Comparison of ENCODE assay signal across 36 cellular contexts in the genomic region with DNA sequence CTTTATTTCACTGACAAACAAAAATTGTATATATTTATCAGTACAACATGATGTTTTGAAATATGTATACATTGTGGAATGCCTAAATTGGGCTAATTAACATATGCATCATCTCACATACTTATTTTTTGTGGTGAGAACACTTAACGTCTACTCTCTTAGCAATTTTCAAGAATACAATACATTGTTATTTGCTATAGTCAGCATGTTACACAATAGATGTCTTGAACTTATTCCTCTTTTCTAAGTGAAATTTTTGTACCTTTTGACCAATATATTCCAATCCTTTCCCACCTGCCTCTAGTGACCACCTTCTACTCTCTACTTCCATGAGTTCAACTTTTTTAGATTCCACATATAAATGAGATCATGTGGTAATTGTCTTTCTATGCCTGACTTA. TPM values are rescaled to one million over a fixed set of nuclear protein-coding genes. Genes with fewer than 3 reads are reported as not detected.
DNase-seq lines count a peak whose midpoint lies in the region; ATAC-seq, FAIRE-seq and TF ChIP-seq lines count a peak whose summit lies in the region.
"Had no signal": no experiment of that assay in that cellular context is flagged by ENCODE, and none has a peak within 500 bp of the region (broad histone marks: within the 10 kb centered on the region; RNA-seq: fewer than 3 reads in every experiment).

No MANE protein-coding gene starts in this region.

- no peak overlapping the region for H3K18ac ChIP-seq in IMR-90 (ENCODE audit: low read depth, low read length)

- no peak overlapping the region for H2AK5ac ChIP-seq in IMR-90 (ENCODE audit: low read depth, low read length)

- H3K14ac ChIP-seq in IMR-90 (replicated peaks; ENCODE audit: low read depth, low read length) = no peak overlapping the region

- POLR2A ChIA-PET in HepG2 (lab: Yijun Ruan, JAX) (no interaction called here), A549 (lab: Yijun Ruan, JAX) (no interaction called here), IMR-90 (lab: Charles Lee; ENCODE audit: unreplicated experiment) (no interaction called here), K562 (lab: Yijun Ruan, JAX) (no interaction called here)

- H2BK20ac ChIP-seq in IMR-90 (ENCODE audit: low read depth, low read length) = no peak overlapping the region

- no peak for TF ChIP-seq RAD21 in HepG2 (CRISPR knock-in tag; IDR thresholded peaks at IDR 0.05)
- no peak for TF ChIP-seq RAD21 in A549 (conservative IDR thresholded peaks at IDR 0.05 in 1 of 2, IDR thresholded peaks at IDR 0.05 in 1 of 2)
- TF ChIP-seq RAD21 in IMR-90 (IDR thresholded peaks at IDR 0.05; ENCODE audit: low read length) = no peak
- TF ChIP-seq RAD21 in K562 (CRISPR knock-in tag; conservative IDR thresholded peaks at IDR 0.05 in 1 of 2, IDR thresholded peaks at IDR 0.05 in 1 of 2) = no peak

- TF ChIP-seq POLR2A in HepG2 (IDR thresholded peaks at IDR 0.05; ENCODE audit: insufficient read depth in 1 of 2, low read depth in 2 of 2, low read length in 2 of 2) = no peak
- no peak for TF ChIP-seq POLR2A in right lobe of liver (IDR thresholded peaks at IDR 0.05)
- TF ChIP-seq POLR2A in A549 (IDR thresholded peaks at IDR 0.05; ENCODE audit: low read length) = no peak
- no peak for TF ChIP-seq POLR2A in IMR-90 (IDR thresholded peaks at IDR 0.05; ENCODE audit: low read depth, low read length)
- no peak for TF ChIP-seq POLR2A in K562 (conservative IDR thresholded peaks at IDR 0.05)

- no peaks in the 10 kb centered on the region for H4K20me1 ChIP-seq in HepG2 (ENCODE audit: insufficient read depth, low read length)
- H4K20me1 ChIP-seq in IMR-90 (ENCODE audit: insufficient read depth, low read length) = no peaks in the 10 kb centered on the region
- H4K20me1 ChIP-seq in K562 (replicated peaks; ENCODE audit: control insufficient read depth, insufficient read depth, low read length) = no peaks in the 10 kb centered on the region
- H4K20me1 ChIP-seq: BLaER1; BLaER1 treated with 17β-estradiol and CSF1 and Interleukin-3, amounts not matched to agents 10 nM and 100 nM had no signal

- H2AFZ ChIP-seq in HepG2 (ENCODE audit: low read length) (no peak overlapping the region), IMR-90 (replicated peaks; ENCODE audit: low read length, poor library complexity) (no peak overlapping the region), K562 (ENCODE audit: low read depth, low read length) (no peak overlapping the region)

- H3K27ac Mint-ChIP-seq in activated naive CD4-positive, alpha-beta T cell treated with anti-CD3 and anti-CD28 coated beads, Interleukin-2, amount 50 U/mL, for 72 hours = no peak overlapping the region
- H3K27ac Mint-ChIP-seq: B cell; CD14-positive monocyte; CD4-positive, alpha-beta memory T cell; CD4-positive, alpha-beta T cell; CD4-positive, CD25-positive, alpha-beta regulatory T cell; CD8-positive, alpha-beta memory T cell; CD8-positive, alpha-beta T cell had no signal

- no peak overlapping the region for H3K23ac ChIP-seq in IMR-90 (ENCODE audit: low read depth, low read length)

- no peaks in the 10 kb centered on the region for H3K36me3 Mint-ChIP-seq in activated naive CD4-positive, alpha-beta T cell treated with anti-CD3 and anti-CD28 coated beads, Interleukin-2, amount 50 U/mL, for 72 hours
- H3K36me3 Mint-ChIP-seq: CD14-positive monocyte; CD4-positive, alpha-beta memory T cell; CD4-positive, CD25-positive, alpha-beta regulatory T cell; CD8-positive, alpha-beta T cell had no signal

- dilution Hi-C loops in IMR-90 (cut with HindIII; ENCODE audit: low sequenced_read_pairs, unreplicated experiment) = no loop called here

- no peaks in the 10 kb centered on the region for H3K4me1 ChIP-seq in HepG2 (ENCODE audit: insufficient read depth, low read length)
- no peaks in the 10 kb centered on the region for H3K4me1 ChIP-seq in right lobe of liver
- no peaks in the 10 kb centered on the region for H3K4me1 ChIP-seq in A549
- H3K4me1 ChIP-seq in IMR-90 (ENCODE audit: control insufficient read depth, insufficient read depth, low read length) = no peaks in the 10 kb centered on the region
- H3K4me1 ChIP-seq in K562 (replicated peaks in 1 of 2; ENCODE audit: control insufficient read depth in 2 of 2, insufficient read depth in 2 of 2, low read length in 2 of 2) = no peaks in the 10 kb centered on the region
- no peaks in the 10 kb centered on the region for H3K4me1 ChIP-seq in left lung
- H3K4me1 ChIP-seq: BE2C; BLaER1; BLaER1 treated with 17β-estradiol and CSF1 and Interleukin-3, amounts not matched to agents 10 nM and 100 nM; Caco-2 had no signal

- no peaks in the 10 kb centered on the region for H3K27me3 ChIP-seq in HepG2 (ENCODE audit: control insufficient read depth in 1 of 2, insufficient read depth in 2 of 2, low read length in 2 of 2)
- no peaks in the 10 kb centered on the region for H3K27me3 ChIP-seq in right lobe of liver
- H3K27me3 ChIP-seq in IMR-90 (ENCODE audit: control insufficient read depth, insufficient read depth, low read length) = no peaks in the 10 kb centered on the region
- no peaks in the 10 kb centered on the region for H3K27me3 ChIP-seq in K562 (ENCODE audit: control insufficient read depth in 2 of 2, insufficient read depth in 2 of 2, low read length in 2 of 2)
- H3K27me3 ChIP-seq in left lung = no peaks in the 10 kb centered on the region
- H3K27me3 ChIP-seq: BLaER1; BLaER1 treated with 17β-estradiol and CSF1 and Interleukin-3, amounts not matched to agents 10 nM and 100 nM had no signal

- in situ Hi-C loops in HepG2 (cut with HindIII; ENCODE audit: extremely low pct_ligation_motif_present, low pct_unique_long_range_greater_than_20kb) = no loop called here
- in situ Hi-C loops in IMR-90 (cut with MboI; ENCODE audit: low sequenced_read_pairs) = loop anchor here (25.0 kb wide), 1 partner anchor 649 kb away; no protein-coding TSS in a partner anchor
- in situ Hi-C loops in K562 (cut with MboI) = no loop called here

- TF ChIP-seq EP300 in HepG2 (IDR thresholded peaks at IDR 0.05; ENCODE audit: low read depth in 2 of 2, low read length in 2 of 2) (no peak), HepG2 (CRISPR knock-in tag; IDR thresholded peaks at IDR 0.05; ENCODE audit: borderline replicate concordance) (no peak), A549 (IDR thresholded peaks at IDR 0.05) (no peak), K562 (IDR thresholded peaks at IDR 0.05; ENCODE audit: low read length) (no peak)

- no peak for FAIRE-seq in HepG2 (lab: Jason Lieb, UNC)
- FAIRE-seq in A549 (lab: Jason Lieb, UNC) = peak; percentile 18
- FAIRE-seq in K562 (lab: Jason Lieb, UNC) = peak; percentile 6
- FAIRE-seq: A204.1, D721Med had no signal

- no peaks in the 10 kb centered on the region for H3K36me3 ChIP-seq in HepG2 (replicated peaks in 1 of 2; ENCODE audit: control insufficient read depth in 1 of 2, insufficient read depth in 2 of 2, low read length in 2 of 2)
- H3K36me3 ChIP-seq in right lobe of liver = no peaks in the 10 kb centered on the region
- no peaks in the 10 kb centered on the region for H3K36me3 ChIP-seq in IMR-90 (ENCODE audit: control insufficient read depth, insufficient read depth, low read length)
- no peaks in the 10 kb centered on the region for H3K36me3 ChIP-seq in K562 (ENCODE audit: control insufficient read depth, insufficient read depth, low read length)
- H3K36me3 ChIP-seq in left lung = no peaks in the 10 kb centered on the region
- H3K36me3 ChIP-seq: BE2C; BLaER1; BLaER1 treated with 17β-estradiol and CSF1 and Interleukin-3, amounts not matched to agents 10 nM and 100 nM had no signal

- intact Hi-C loops in HepG2 (cut with micrococcal nuclease; ENCODE audit: unreplicated experiment) = no loop called here
- intact Hi-C loops in right lobe of liver (cut with DNase I) = no loop called here
- intact Hi-C loops in IMR-90 (cut with micrococcal nuclease) = no loop called here
- intact Hi-C loops in K562 (cut with micrococcal nuclease) = no loop called here
- intact Hi-C loops in left lung (cut with DNase I) = no loop called here

- H3K9me1 ChIP-seq in IMR-90 (ENCODE audit: insufficient read depth, low read length) = no peaks in the 10 kb centered on the region
- H3K9me1 ChIP-seq in K562 (ENCODE audit: control insufficient read depth, insufficient read depth, low read length) = no peaks in the 10 kb centered on the region

- 5% methylated on average over 1 of the region's 1 CpG for WGBS in HepG2 (ENCODE audit: low lambda C conversion rate)
- WGBS in right lobe of liver (ENCODE audit: insufficient coverage, low coverage, low lambda C conversion rate, missing lambda C conversion rate) = 54% methylated on average over 1 of the region's 1 CpG
- WGBS in A549 (ENCODE audit: missing lambda C conversion rate) = 83% methylated on average over 1 of the region's 1 CpG
- no CpG with 5 or more reads among the region's 1 CpG for WGBS in IMR-90 (ENCODE audit: extremely low coverage in 2 of 2, insufficient read length in 1 of 2), 2 experiments
- WGBS in K562 (ENCODE audit: insufficient coverage, low coverage, missing lambda C conversion rate) = 18% methylated on average over 1 of the region's 1 CpG

- H3K9ac ChIP-seq in HepG2 (ENCODE audit: insufficient read depth, low read depth, low read length) (no peak overlapping the region), IMR-90 (ENCODE audit: low read depth, low read length) (no peak overlapping the region), K562 (ENCODE audit: insufficient read depth in 1 of 2, low read depth in 2 of 2, low read length in 2 of 2) (no peak overlapping the region)
- H3K9ac ChIP-seq: BLaER1; BLaER1 treated with 17β-estradiol and CSF1 and Interleukin-3, amounts not matched to agents 10 nM and 100 nM had no signal

- DNase-seq in HepG2 (ENCODE audit: low spot score) (no peak), right lobe of liver (no peak), A549 (ENCODE audit: low read depth in 1 of 2, low spot score in 1 of 2) (no peak), IMR-90 (no peak), K562 (ENCODE audit: extremely low read depth in 1 of 4, low spot score in 3 of 4) (no peak), NCI-H2196 (lab: John Stamatoyannopoulos, UW; ENCODE audit: unreplicated experiment) (no peak), left lung (no peak)
- DNase-seq in activated naive CD4-positive, alpha-beta T cell treated with anti-CD3 and anti-CD28 coated beads, Interleukin-2, amount 50 U/mL, for 72 hours (ENCODE audit: low spot score in 2 of 2) = no peak
- DNase-seq: 8988T; ACHN; AML-193; BE2C; C1 segment of cervical spinal cord; Caco-2; Calu3; CD4-positive, alpha-beta memory T cell; CD4-positive, alpha-beta T cell; CD4-positive, CD25-positive, alpha-beta regulatory T cell; CD8-positive, alpha-beta memory T cell; CD8-positive, alpha-beta T cell; COR-L47; DMS 273 treated with DMSO at 0.1 percent for 48 hours; DMS153; DMS53; DMS79; DMS79 treated with DMSO at 0.1 percent for 48 hours; DND-41; EL had no signal

- H4K8ac ChIP-seq in IMR-90 (ENCODE audit: low read depth in 2 of 2, low read length in 2 of 2) = no peak overlapping the region

- H3K9me3 ChIP-seq in HepG2 (ENCODE audit: low read length) (no peaks in the 10 kb centered on the region), right lobe of liver (no peaks in the 10 kb centered on the region), A549 (no peaks in the 10 kb centered on the region), IMR-90 (ENCODE audit: control insufficient read depth, insufficient read depth, low read length) (no peaks in the 10 kb centered on the region), K562 (replicated peaks; ENCODE audit: control insufficient read depth, insufficient read depth, low read depth, low read length) (no peaks in the 10 kb centered on the region), left lung (no peaks in the 10 kb centered on the region)
- H3K9me3 ChIP-seq: BE2C; BLaER1; BLaER1 treated with 17β-estradiol and CSF1 and Interleukin-3, amounts not matched to agents 10 nM and 100 nM; Caco-2 had no signal

- TF ChIP-seq CTCF in HepG2 (CRISPR knock-in tag; IDR thresholded peaks at IDR 0.05) (no peak), right lobe of liver (IDR thresholded peaks at IDR 0.05) (no peak), A549 (IDR thresholded peaks at IDR 0.05) (no peak), IMR-90 (conservative IDR thresholded peaks at IDR 0.05; ENCODE audit: low read depth, low read length) (no peak), K562 (IDR thresholded peaks at IDR 0.05 in 2 of 3, conservative IDR thresholded peaks at IDR 0.05 in 1 of 3; ENCODE audit: insufficient read depth in 2 of 3, low read depth in 1 of 3, low read length in 3 of 3) (no peak), left lung (IDR thresholded peaks at IDR 0.05) (no peak)

- H3K27ac ChIP-seq in HepG2 (ENCODE audit: extremely low read length, insufficient read depth, low read length) (no peak overlapping the region), right lobe of liver (no peak overlapping the region), A549 (no peak overlapping the region), IMR-90 (ENCODE audit: insufficient read depth, low read length) (no peak overlapping the region), K562 (ENCODE audit: extremely low read depth, low read depth, low read length) (no peak overlapping the region), left lung (no peak overlapping the region)
- H3K27ac ChIP-seq: 22Rv1; BLaER1; BLaER1 treated with 17β-estradiol and CSF1 and Interleukin-3, amounts not matched to agents 10 nM and 100 nM; C4-2B had no signal

- no peak overlapping the region for H2BK120ac ChIP-seq in IMR-90 (ENCODE audit: low read depth, low read length)

- no peak overlapping the region for H4K5ac ChIP-seq in IMR-90 (ENCODE audit: low read depth, low read length)

- BruUV-seq in HepG2 (replicated peaks; lab: Mats Ljungman, UMichigan) (no TSS peak), IMR-90 (replicated peaks; lab: Mats Ljungman, UMichigan) (no TSS peak), K562 (replicated peaks; lab: Mats Ljungman, UMichigan) (no TSS peak)

- no peak overlapping the region for H2AK9ac ChIP-seq in IMR-90 (replicated peaks; ENCODE audit: low read depth, low read length, poor library complexity)

- H3K4me2 ChIP-seq in HepG2 (ENCODE audit: low read depth, low read length) = no peak overlapping the region
- H3K4me2 ChIP-seq in A549 = no peak overlapping the region
- H3K4me2 ChIP-seq in IMR-90 (ENCODE audit: low read depth, low read length) = no peak overlapping the region
- H3K4me2 ChIP-seq in K562 (ENCODE audit: insufficient read depth, low read length) = no peak overlapping the region
- H3K4me2 ChIP-seq: BLaER1; BLaER1 treated with 17β-estradiol and CSF1 and Interleukin-3, amounts not matched to agents 10 nM and 100 nM had no signal

- H3K79me1 ChIP-seq in IMR-90 (ENCODE audit: low read depth in 1 of 2, low read length in 2 of 2) = no peaks in the 10 kb centered on the region

- no peak overlapping the region for H3K56ac ChIP-seq in IMR-90 (ENCODE audit: extremely low read depth, insufficient read depth, low read length)

- no peaks in the 10 kb centered on the region for H3K79me2 ChIP-seq in HepG2 (ENCODE audit: insufficient read depth, low read length)
- H3K79me2 ChIP-seq in K562 (ENCODE audit: control insufficient read depth, insufficient read depth, low read length) = no peaks in the 10 kb centered on the region

- ATAC-seq in HepG2 (no peak), right lobe of liver (no peak), A549 (no peak), IMR-90 (ENCODE audit: low read depth) (no peak), K562 (no peak), left lung (no peak)
- no peak for ATAC-seq in activated naive CD4-positive, alpha-beta T cell treated with anti-CD3 and anti-CD28 coated beads, Interleukin-2, amount 50 U/mL, for 72 hours
- ATAC-seq: CD8-positive, alpha-beta T cell had no signal

- no peak overlapping the region for H2BK5ac ChIP-seq in IMR-90 (ENCODE audit: low read depth, low read length, poor library complexity, severe bottlenecking)

- CTCF ChIA-PET in HepG2 (lab: Yijun Ruan, JAX; ENCODE audit: low intra/inter-chr PET ratio, low total read pairs) = no interaction called here
- CTCF ChIA-PET in A549 (lab: Yijun Ruan, JAX) = no interaction called here
- CTCF ChIA-PET in IMR-90 (lab: Yijun Ruan, JAX) = interaction anchor here (0.5 kb wide), 1 partner anchor 389 kb away, joined by 5 read pairs; no protein-coding TSS in a partner anchor
- CTCF ChIA-PET in K562 (lab: Yijun Ruan, JAX; ENCODE audit: low intra/inter-chr PET ratio) = no interaction called here

- no peak overlapping the region for H2BK15ac ChIP-seq in IMR-90 (ENCODE audit: low read depth, low read length)

- H3K4ac ChIP-seq in IMR-90 (ENCODE audit: low read depth, low read length) = no peak overlapping the region

- H4K91ac ChIP-seq in IMR-90 (ENCODE audit: insufficient read depth, low read depth, low read length) = no peak overlapping the region

- H3K9me3 Mint-ChIP-seq in activated naive CD4-positive, alpha-beta T cell treated with anti-CD3 and anti-CD28 coated beads, Interleukin-2, amount 50 U/mL, for 72 hours = no peaks in the 10 kb centered on the region
- H3K9me3 Mint-ChIP-seq: CD4-positive, alpha-beta memory T cell; CD4-positive, alpha-beta T cell; CD4-positive, CD25-positive, alpha-beta regulatory T cell; CD8-positive, alpha-beta memory T cell; CD8-positive, alpha-beta T cell had no signal

- H3K4me3 ChIP-seq in HepG2 (replicated peaks in 1 of 3; ENCODE audit: insufficient read depth in 1 of 3, low read depth in 2 of 3, low read length in 3 of 3) (no peak overlapping the region), right lobe of liver (no peak overlapping the region), A549 (no peak overlapping the region), IMR-90 (ENCODE audit: insufficient read depth, low read depth, low read length) (no peak overlapping the region), K562 (no peak overlapping the region), left lung (no peak overlapping the region)
- H3K4me3 ChIP-seq: BLaER1; BLaER1 treated with 17β-estradiol and CSF1 and Interleukin-3, amounts not matched to agents 10 nM and 100 nM had no signal

RNA-seq across cellular contexts. Expression of gene C4orf46, which starts 35.1 kb away (rescaled TPM):
- total RNA-seq in HepG2 (2016; rRNA removed; fragmentation: Illumina TruSeq; extraction: Trizol) (10.4 and 16.7 TPM in 2 replicates), right lobe of liver (1 to 10 TPM in 2 of 6 experiments, under 1 TPM in 4; 0.54 to 2.8 (median 0.92) TPM), IMR-90 (2012; rRNA removed) (10.0 and 14.2 TPM in 2 replicates), K562 (2014; rRNA removed) (9.7 and 12.9 TPM in 2 replicates), K562 (2014; rRNA removed; fragmentation: Illumina TruSeq; extraction: Trizol) (20.7 and 22.9 TPM in 2 replicates), K562 (2015; rRNA removed; fragmentation: Illumina TruSeq; extraction: Trizol) (15.7 and 18.5 TPM in 2 replicates), K562 (2021) (13.7 and 17.0 TPM in 2 replicates), left lung (1 to 10 TPM; 5.5 to 6.0 TPM)
- total RNA-seq in HepG2 (2016; cell fraction: cytosol; rRNA removed; fragmentation: Illumina TruSeq; extraction: Trizol; ENCODE audit: low read depth) = 1.1 and 1.7 TPM in 2 replicates
- total RNA-seq in HepG2 (2016; cell fraction: insoluble cytoplasmic fraction; rRNA removed; fragmentation: Illumina TruSeq; extraction: Trizol) = 10.1 and 15.4 TPM in 2 replicates
- 6.0 and 7.4 TPM in 2 replicates for total RNA-seq in HepG2 (2016; cell fraction: membrane; rRNA removed; fragmentation: Illumina TruSeq; extraction: Trizol)
- 7.4 and 8.1 TPM in 2 replicates for total RNA-seq in HepG2 (2016; cell fraction: nucleus; rRNA removed; fragmentation: Illumina TruSeq; extraction: Trizol)
- polyA plus RNA-seq in HepG2 (2011; rRNA removed) (5.4 and 8.5 TPM in 2 replicates), A549 (2011; rRNA removed) (23.7 and 29.0 TPM in 2 replicates), A549 (2017; fragmentation: RNase III; extraction: RNeasy Plus Mini Kit Qiagen cat#74134 plus additional on column Dnase treatment) (10.7 to 11.2 TPM (median 10.9 TPM) in 3 replicates), IMR-90 (2012; rRNA removed) (6.7 and 8.1 TPM in 2 replicates), K562 (2011; rRNA removed) (19.6 and 22.8 TPM in 2 replicates), K562 (2014; fragmentation: Illumina TruSeq; extraction: Trizol) (20.8 and 24.4 TPM in 2 replicates), K562 (2014; fragmentation: Nextera tagmentation; extraction: Ambion mirVana) (10 to 100 TPM; 11.6 to 11.7 TPM), K562 (2014; rRNA removed) (13.3 and 17.8 TPM in 2 replicates)
- polyA plus RNA-seq in HepG2 (2011; cell fraction: cytosol; rRNA removed) = 2.6 and 3.0 TPM in 2 replicates
- polyA plus RNA-seq in HepG2 (2011; cell fraction: nucleus; rRNA removed) = 1.3 and 2.1 TPM in 2 replicates
- 3.0 and 5.0 TPM in 2 replicates for polyA plus RNA-seq in HepG2 (2012)
- polyA plus RNA-seq in HepG2 (2016; cell fraction: cytosol; fragmentation: Illumina TruSeq; extraction: Trizol; ENCODE audit: low read depth) = 0.98 and 1.2 TPM in 2 replicates
- 22.6 and 22.9 TPM in 2 replicates for polyA plus RNA-seq in HepG2 (2016; cell fraction: insoluble cytoplasmic fraction; fragmentation: Illumina TruSeq; extraction: Trizol; ENCODE audit: low read depth)
- polyA plus RNA-seq in HepG2 (2016; cell fraction: membrane; fragmentation: Illumina TruSeq; extraction: Trizol; ENCODE audit: low read depth) = 5.1 and 5.5 TPM in 2 replicates
- polyA plus RNA-seq in HepG2 (2016; cell fraction: nucleus; fragmentation: Illumina TruSeq; extraction: Trizol; ENCODE audit: insufficient read depth, low read depth) = 10.1 and 10.7 TPM in 2 replicates
- polyA minus RNA-seq in HepG2 (2011; rRNA and poly(A)+ RNA removed; ENCODE audit: low replicate concordance) = 1.7 TPM in 2 replicates
- 2.9 and 3.5 TPM in 2 replicates for polyA minus RNA-seq in HepG2 (2011; cell fraction: cytosol; rRNA and poly(A)+ RNA removed)
- polyA minus RNA-seq in HepG2 (2011; cell fraction: nucleus; rRNA and poly(A)+ RNA removed) = 3.0 and 4.0 TPM in 2 replicates
- polyA plus RNA-seq in A549 (2012; cell fraction: cytosol; rRNA removed) = 6.7 and 8.8 TPM in 2 replicates
- polyA plus RNA-seq in A549 (2012; cell fraction: nucleus; rRNA removed) = 2.2 and 3.3 TPM in 2 replicates
- 4.2 and 4.3 TPM in 2 replicates for polyA minus RNA-seq in A549 (2011; rRNA and poly(A)+ RNA removed)
- 1.9 and 2.9 TPM in 2 replicates for polyA plus RNA-seq in IMR-90 (2012; cell fraction: cytosol; rRNA removed)
- polyA plus RNA-seq in IMR-90 (2012; cell fraction: nucleus; rRNA removed; ENCODE audit: low replicate concordance) = 0.75 and 4.9 TPM in 2 replicates
- total RNA-seq in K562 (2011; cell fraction: chromatin; rRNA removed; ENCODE audit: low replicate concordance) = 9.3 and 18.6 TPM in 2 replicates
- 7.3 and 7.8 TPM in 2 replicates for total RNA-seq in K562 (2011; cell fraction: nucleolus; rRNA removed)
- total RNA-seq in K562 (2011; cell fraction: nucleoplasm; rRNA removed) = 21.6 and 40.2 TPM in 2 replicates
- polyA plus RNA-seq in K562 (2011; cell fraction: cytosol; rRNA removed) = 6.0 and 11.1 TPM in 2 replicates
- 12.7 and 19.8 TPM in 2 replicates for polyA plus RNA-seq in K562 (2011; cell fraction: nucleus; rRNA removed)
- polyA plus RNA-seq in K562 (2012) = 10.1 and 14.7 TPM in 2 replicates
- polyA minus RNA-seq in K562 (2011; rRNA and poly(A)+ RNA removed) = 13.5 and 15.9 TPM in 2 replicates
- 5.5 and 6.5 TPM in 2 replicates for polyA minus RNA-seq in K562 (2011; cell fraction: cytosol; rRNA and poly(A)+ RNA removed)
- polyA minus RNA-seq in K562 (2011; cell fraction: nucleus; rRNA and poly(A)+ RNA removed) = 2.2 and 5.3 TPM in 2 replicates
- total RNA-seq in activated naive CD4-positive, alpha-beta T cell treated with anti-CD3 and anti-CD28 coated beads, Interleukin-2, amount 50 U/mL, for 72 hours = 10 to 100 TPM; 19.3 to 20.4 TPM

RNA-seq across cellular contexts. Expression of gene ETFDH, which starts 35.5 kb away (rescaled TPM):
- total RNA-seq in HepG2 (2016; rRNA removed; fragmentation: Illumina TruSeq; extraction: Trizol) = 13.5 and 14.7 TPM in 2 replicates
- 1.3 and 2.5 TPM in 2 replicates for total RNA-seq in HepG2 (2016; cell fraction: cytosol; rRNA removed; fragmentation: Illumina TruSeq; extraction: Trizol; ENCODE audit: low read depth)
- total RNA-seq in HepG2 (2016; cell fraction: insoluble cytoplasmic fraction; rRNA removed; fragmentation: Illumina TruSeq; extraction: Trizol) = 13.3 and 15.5 TPM in 2 replicates
- 5.0 and 6.4 TPM in 2 replicates for total RNA-seq in HepG2 (2016; cell fraction: membrane; rRNA removed; fragmentation: Illumina TruSeq; extraction: Trizol)
- 9.4 and 10.2 TPM in 2 replicates for total RNA-seq in HepG2 (2016; cell fraction: nucleus; rRNA removed; fragmentation: Illumina TruSeq; extraction: Trizol)
- polyA plus RNA-seq in HepG2 (2011; rRNA removed) = 15.3 and 17.8 TPM in 2 replicates
- 8.7 and 14.2 TPM in 2 replicates for polyA plus RNA-seq in HepG2 (2011; cell fraction: cytosol; rRNA removed)
- 16.8 and 22.3 TPM in 2 replicates for polyA plus RNA-seq in HepG2 (2011; cell fraction: nucleus; rRNA removed)
- 14.6 and 17.9 TPM in 2 replicates for polyA plus RNA-seq in HepG2 (2012)
- 1.8 and 2.1 TPM in 2 replicates for polyA plus RNA-seq in HepG2 (2016; cell fraction: cytosol; fragmentation: Illumina TruSeq; extraction: Trizol; ENCODE audit: low read depth)
- 12.4 and 13.8 TPM in 2 replicates for polyA plus RNA-seq in HepG2 (2016; cell fraction: insoluble cytoplasmic fraction; fragmentation: Illumina TruSeq; extraction: Trizol; ENCODE audit: low read depth)
- polyA plus RNA-seq in HepG2 (2016; cell fraction: membrane; fragmentation: Illumina TruSeq; extraction: Trizol; ENCODE audit: low read depth) = 2.8 and 4.3 TPM in 2 replicates
- 14.5 and 18.5 TPM in 2 replicates for polyA plus RNA-seq in HepG2 (2016; cell fraction: nucleus; fragmentation: Illumina TruSeq; extraction: Trizol; ENCODE audit: insufficient read depth, low read depth)
- 1.8 and 8.8 TPM in 2 replicates for polyA minus RNA-seq in HepG2 (2011; rRNA and poly(A)+ RNA removed; ENCODE audit: low replicate concordance)
- 8.0 and 13.9 TPM in 2 replicates for polyA minus RNA-seq in HepG2 (2011; cell fraction: cytosol; rRNA and poly(A)+ RNA removed)
- polyA minus RNA-seq in HepG2 (2011; cell fraction: nucleus; rRNA and poly(A)+ RNA removed) = 19.4 and 23.9 TPM in 2 replicates
- total RNA-seq in right lobe of liver = 100 to 1,000 TPM; 100 to 146 (median 127) TPM
- 13.4 and 15.7 TPM in 2 replicates for polyA plus RNA-seq in A549 (2011; rRNA removed)
- 5.8 and 6.0 TPM in 2 replicates for polyA plus RNA-seq in A549 (2012; cell fraction: cytosol; rRNA removed)
- 5.6 and 8.1 TPM in 2 replicates for polyA plus RNA-seq in A549 (2012; cell fraction: nucleus; rRNA removed)
- polyA plus RNA-seq in A549 (2017; fragmentation: RNase III; extraction: RNeasy Plus Mini Kit Qiagen cat#74134 plus additional on column Dnase treatment) = 6.7 to 9.4 TPM (median 7.9 TPM) in 3 replicates
- polyA minus RNA-seq in A549 (2011; rRNA and poly(A)+ RNA removed) = 2.6 and 5.1 TPM in 2 replicates
- total RNA-seq in IMR-90 (2012; rRNA removed) = 14.0 and 18.3 TPM in 2 replicates
- 15.4 and 19.1 TPM in 2 replicates for polyA plus RNA-seq in IMR-90 (2012; rRNA removed)
- 3.2 and 9.8 TPM in 2 replicates for polyA plus RNA-seq in IMR-90 (2012; cell fraction: cytosol; rRNA removed)
- polyA plus RNA-seq in IMR-90 (2012; cell fraction: nucleus; rRNA removed; ENCODE audit: low replicate concordance) = 3.8 and 35.9 TPM in 2 replicates
- total RNA-seq in K562 (2011; cell fraction: chromatin; rRNA removed; ENCODE audit: low replicate concordance) = 14.8 and 56.4 TPM in 2 replicates
- total RNA-seq in K562 (2011; cell fraction: nucleolus; rRNA removed) = 8.2 and 12.4 TPM in 2 replicates
- total RNA-seq in K562 (2011; cell fraction: nucleoplasm; rRNA removed) = 20.1 and 25.6 TPM in 2 replicates
- total RNA-seq in K562 (2014; rRNA removed) = 15.7 and 16.0 TPM in 2 replicates
- total RNA-seq in K562 (2014; rRNA removed; fragmentation: Illumina TruSeq; extraction: Trizol) = 25.9 and 30.4 TPM in 2 replicates
- total RNA-seq in K562 (2015; rRNA removed; fragmentation: Illumina TruSeq; extraction: Trizol) = 24.9 and 26.7 TPM in 2 replicates
- total RNA-seq in K562 (2021) = 21.1 and 21.7 TPM in 2 replicates
- polyA plus RNA-seq in K562 (2011; rRNA removed) = 21.9 and 29.8 TPM in 2 replicates
- polyA plus RNA-seq in K562 (2011; cell fraction: cytosol; rRNA removed) = 10.7 and 15.5 TPM in 2 replicates
- 23.8 and 26.2 TPM in 2 replicates for polyA plus RNA-seq in K562 (2011; cell fraction: nucleus; rRNA removed)
- 13.9 and 19.5 TPM in 2 replicates for polyA plus RNA-seq in K562 (2012)
- 26.2 and 33.6 TPM in 2 replicates for polyA plus RNA-seq in K562 (2014; fragmentation: Illumina TruSeq; extraction: Trizol)
- 10 to 100 TPM; 14.6 to 25.1 TPM for polyA plus RNA-seq in K562 (2014; fragmentation: Nextera tagmentation; extraction: Ambion mirVana)
- 27.3 and 30.7 TPM in 2 replicates for polyA plus RNA-seq in K562 (2014; rRNA removed)
- 15.3 and 19.3 TPM in 2 replicates for polyA minus RNA-seq in K562 (2011; rRNA and poly(A)+ RNA removed)
- polyA minus RNA-seq in K562 (2011; cell fraction: cytosol; rRNA and poly(A)+ RNA removed) = 9.8 and 9.9 TPM in 2 replicates
- 5.4 and 14.3 TPM in 2 replicates for polyA minus RNA-seq in K562 (2011; cell fraction: nucleus; rRNA and poly(A)+ RNA removed)
- 10 to 100 TPM; 34.8 to 54.2 TPM for total RNA-seq in activated naive CD4-positive, alpha-beta T cell treated with anti-CD3 and anti-CD28 coated beads, Interleukin-2, amount 50 U/mL, for 72 hours
- 10 to 100 TPM; 20.7 to 23.8 TPM for total RNA-seq in left lung

Comparison
In these comparisons a context has a peak if more than half of its experiments do, and no peak if none do; other contexts are left out.
1. Of the 241 proteins assayed by ChIP-seq in both HepG2 and K562: peak only in HepG2: MAFF and MAFK; only in K562: none; in both: none; in neither: 239.